In the genomic region with DNA sequence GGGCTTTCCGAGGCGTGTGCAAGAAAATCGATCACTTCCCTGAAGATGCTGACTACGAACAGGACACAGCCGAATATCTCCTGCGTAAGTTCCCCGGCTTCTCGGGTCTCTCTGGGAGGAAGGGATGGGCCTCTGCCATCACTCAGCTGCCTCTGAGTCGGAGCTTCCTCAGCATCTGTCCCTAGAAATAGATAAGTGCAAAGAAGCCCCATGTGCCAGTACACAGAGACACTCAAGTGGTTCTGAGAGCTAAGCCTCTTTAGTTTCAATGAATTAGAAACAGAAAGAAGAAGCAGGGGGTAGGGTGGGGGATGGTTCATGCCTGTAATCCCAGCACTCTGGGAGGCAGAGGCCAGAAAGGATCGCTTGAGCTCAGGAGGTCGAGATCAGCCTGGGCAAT, we compare ENCODE assay signal across 19 cellular contexts.
A peak's percentile ranks its signal among the peaks of the same experiment; 100 is the strongest.
DNase-seq lines count a peak whose midpoint lies in the region; ATAC-seq and TF ChIP-seq lines count a peak whose summit lies in the region.
"Had no signal": no experiment of that assay in that cellular context is flagged by ENCODE, and none has a peak within 500 bp of the region (broad histone marks: within the 10 kb centered on the region; RNA-seq: fewer than 3 reads in every experiment).

No MANE protein-coding gene starts in this region.

- 0 out of 2 replicates have a peak overlapping the region, but pooled peaks have one; percentile 46 for H3K9ac ChIP-seq in iPS-20b (ENCODE audit: low read depth, low read length)
- H3K9ac ChIP-seq: BLaER1 treated with 17β-estradiol and CSF1 and Interleukin-3, amounts not matched to agents 10 nM and 100 nM had no signal

- no peaks in the 10 kb centered on the region for H3K36me3 ChIP-seq in H7 (replicated peaks; ENCODE audit: control insufficient read depth, insufficient read depth, low read length)
- no peaks in the 10 kb centered on the region for H3K36me3 ChIP-seq in WERI-Rb-1
- no peaks in the 10 kb centered on the region for H3K36me3 ChIP-seq in iPS-20b (ENCODE audit: insufficient read depth, low read depth, low read length)
- H3K36me3 ChIP-seq: BLaER1 treated with 17β-estradiol and CSF1 and Interleukin-3, amounts not matched to agents 10 nM and 100 nM had no signal

- TF ChIP-seq CTCF in WERI-Rb-1 (IDR thresholded peaks at IDR 0.05; ENCODE audit: low read depth, low read length), result no peak

- no peak for ATAC-seq in HG02759 (IDR thresholded peaks at IDR 0.05; ENCODE audit: unreplicated experiment)
- ATAC-seq in GM18867 (IDR thresholded peaks at IDR 0.05; ENCODE audit: unreplicated experiment), result no peak
- ATAC-seq: CD8-positive, alpha-beta T cell; T-cell had no signal

- H3K27me3 ChIP-seq in H7 (ENCODE audit: control insufficient read depth, insufficient read depth, low read length) (no peaks in the 10 kb centered on the region), WERI-Rb-1 (ENCODE audit: insufficient read depth, low read depth, severe bottlenecking) (no peaks in the 10 kb centered on the region), iPS-20b (ENCODE audit: insufficient read depth, low read length) (no peaks in the 10 kb centered on the region)
- H3K27me3 ChIP-seq: BLaER1 treated with 17β-estradiol and CSF1 and Interleukin-3, amounts not matched to agents 10 nM and 100 nM had no signal

- peaks cover 27% of the 10 kb centered on the region for H3K4me1 ChIP-seq in iPS-20b (ENCODE audit: insufficient read depth, low read length)
- H3K4me1 ChIP-seq: BLaER1 treated with 17β-estradiol and CSF1 and Interleukin-3, amounts not matched to agents 10 nM and 100 nM had no signal

- H3K4me3 ChIP-seq in H7 (ENCODE audit: insufficient read depth, low read depth, low read length) (no peak overlapping the region), WERI-Rb-1 (ENCODE audit: low read depth, low read length) (peak overlapping the region; percentile 7; the same call in 1 of the 2 replicates), iPS-20b (ENCODE audit: low read length) (peak overlapping the region; percentile 24; the same call in 1 of the 2 replicates)
- H3K4me3 ChIP-seq: BLaER1 treated with 17β-estradiol and CSF1 and Interleukin-3, amounts not matched to agents 10 nM and 100 nM; SK-N-MC had no signal

- DNase-seq in H7 (peak; percentile 39), MV-4-11 (lab: John Stamatoyannopoulos, UW) (peak; percentile 16), WERI-Rb-1 (peak; percentile 79), EL (no peak)
- DNase-seq: Calu3; CD8-positive, alpha-beta T cell; DMS53; KG1; NCI-H1417; NCI-H187; NCI-H2227 treated with DMSO at 0.1 percent for 48 hours; NCI-H524 treated with DMSO at 0.1 percent for 48 hours; Right ventricle myocardium superior; T-cell had no signal

- peak overlapping the region; percentile 47 for H3K27ac ChIP-seq in WERI-Rb-1
- peak overlapping the region; percentile 43 for H3K27ac ChIP-seq in iPS-20b (ENCODE audit: low read length)
- H3K27ac ChIP-seq: BLaER1 treated with 17β-estradiol and CSF1 and Interleukin-3, amounts not matched to agents 10 nM and 100 nM; SK-N-MC had no signal

- H3K9me3 ChIP-seq in WERI-Rb-1 (ENCODE audit: severe bottlenecking) (no peaks in the 10 kb centered on the region), iPS-20b (ENCODE audit: insufficient read depth, low read depth, low read length) (no peaks in the 10 kb centered on the region)
- H3K9me3 ChIP-seq: BLaER1 treated with 17β-estradiol and CSF1 and Interleukin-3, amounts not matched to agents 10 nM and 100 nM had no signal
